ENCODE assay signal across 8 cellular contexts in the genomic region with DNA sequence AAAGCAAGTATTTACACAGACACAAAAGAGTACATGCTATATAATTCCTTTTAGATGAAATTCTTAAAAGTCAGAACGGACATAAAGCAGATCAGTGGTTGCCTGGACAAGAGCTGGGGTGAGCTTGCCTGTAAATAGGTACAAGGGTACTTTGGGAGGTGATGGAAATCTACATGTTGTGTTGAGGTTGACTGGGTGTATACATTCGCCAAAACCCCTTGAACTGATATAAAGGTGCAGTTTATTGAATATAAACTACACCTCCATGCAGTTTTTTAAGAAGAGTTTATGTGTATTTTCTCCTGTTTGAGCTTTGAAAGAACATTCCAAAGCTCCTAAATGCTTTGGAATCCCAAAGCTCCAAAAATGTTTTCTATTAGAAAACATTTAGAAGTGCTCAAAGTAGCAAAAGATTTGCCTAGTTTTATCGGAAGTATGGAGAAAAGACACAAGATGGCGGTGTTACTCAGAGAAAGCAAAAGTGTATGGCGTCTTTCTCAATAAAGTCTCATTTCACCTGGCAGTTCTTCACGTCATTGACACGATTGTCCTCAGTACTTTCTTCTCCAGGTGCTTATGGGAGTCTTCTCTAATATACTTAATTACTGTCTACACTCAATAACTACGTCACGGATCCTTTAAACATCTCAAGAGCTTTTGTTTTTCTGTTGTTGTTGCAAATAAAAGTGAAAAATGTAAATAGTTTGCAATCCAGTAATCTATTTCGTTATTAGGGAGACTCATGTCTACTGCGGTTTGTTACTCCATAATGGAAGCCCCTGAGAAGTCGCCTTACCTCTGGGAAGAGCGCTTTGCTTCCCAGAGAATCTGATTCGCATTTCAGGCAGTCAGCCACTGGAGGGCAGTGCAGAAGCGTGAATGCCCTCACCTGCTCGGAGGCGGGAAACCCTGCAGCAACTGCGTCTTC. TPM values are rescaled to one million over a fixed set of nuclear protein-coding genes. Genes with fewer than 3 reads are reported as not detected.
DNase-seq lines count a peak whose midpoint lies in the region; ATAC-seq and TF ChIP-seq lines count a peak whose summit lies in the region.

No MANE protein-coding gene starts in this region.

- H3K9me2 ChIP-seq in GM23248 (ENCODE audit: insufficient read depth), result no peaks in the 10 kb centered on the region

- in situ Hi-C loops in GM23248 (cut with MboI), result loop anchor here (10.0 to 25.0 kb wide), 2 partner anchors 641 to 1289 kb away; a partner anchor contains a TSS

- no peaks in the 10 kb centered on the region for H4K20me1 ChIP-seq in GM23248 (ENCODE audit: insufficient read depth)

- H3K79me2 ChIP-seq in GM23248 (ENCODE audit: insufficient read depth), result no peaks in the 10 kb centered on the region

- no peaks in the 10 kb centered on the region for H3K9me3 ChIP-seq in GM23248 (ENCODE audit: low read depth)
- H3K9me3 ChIP-seq in RWPE2 (ENCODE audit: severe bottlenecking), result no peaks in the 10 kb centered on the region
- H3K9me3 ChIP-seq in ovary, result no peaks in the 10 kb centered on the region
- H3K9me3 ChIP-seq in tibial artery, result no peaks in the 10 kb centered on the region

- H3F3A ChIP-seq in GM23248 (ENCODE audit: insufficient read depth), result 0 out of 2 replicates have a peak, but pooled peaks cover 3% of the 10 kb centered on the region

- no peak for TF ChIP-seq POLR2A in ovary (IDR thresholded peaks at IDR 0.05)

- peak; percentile 91 for ATAC-seq in RWPE2 (ENCODE audit: low read depth)

- no peaks in the 10 kb centered on the region for H3K27me3 ChIP-seq in GM23248 (replicated peaks; ENCODE audit: insufficient read depth)
- H3K27me3 ChIP-seq in RWPE2 (ENCODE audit: insufficient read depth, poor library complexity, severe bottlenecking), result no peaks in the 10 kb centered on the region
- no peaks in the 10 kb centered on the region for H3K27me3 ChIP-seq in ovary
- H3K27me3 ChIP-seq in tibial artery, result peaks cover 0 to 8% of the 10 kb centered on the region in 2 donors

- DNase-seq in DMS79 (lab: John Stamatoyannopoulos, UW), result peak; percentile 69
- DNase-seq in GM23248, result peak; percentile 90
- DNase-seq in LoVo (ENCODE audit: low spot score), result peak; percentile 92
- DNase-seq in RWPE2 (ENCODE audit: low spot score), result peak; percentile 85
- DNase-seq in activated naive CD4-positive, alpha-beta T cell treated with Interleukin-2 at 50 U/mL for 16 hours, result peak; percentile 71
- DNase-seq in germinal center (ENCODE audit: low spot score), result peak; percentile 44
- peak; percentile 82 to 88 (median 88) for DNase-seq in ovary
- DNase-seq in tibial artery, result peak; percentile 76 to 90

- H3K27ac ChIP-seq in GM23248, result no peak overlapping the region
- peak overlapping the region; percentile 59 for H3K27ac ChIP-seq in RWPE2 (ENCODE audit: poor library complexity, severe bottlenecking)
- H3K27ac ChIP-seq in ovary, result no peak overlapping the region
- no peak overlapping the region for H3K27ac ChIP-seq in tibial artery

- H3K9ac ChIP-seq in GM23248, result peak overlapping the region; percentile 79

- peak overlapping the region; percentile 93 for H3K4me3 ChIP-seq in GM23248
- H3K4me3 ChIP-seq in RWPE2 (ENCODE audit: severe bottlenecking), result peak overlapping the region; percentile 19
- H3K4me3 ChIP-seq in ovary, result peak overlapping the region; percentile 15
- H3K4me3 ChIP-seq in tibial artery, result peak overlapping the region; percentile 35 to 49

- intact Hi-C loops in ovary (cut with DNase I) (loop anchor here in 3 of 4 donors (2.0 to 10.0 kb wide), 4 partner anchors 479 to 641 kb away; no protein-coding TSS in a partner anchor), tibial artery (cut with DNase I; ENCODE audit: low total_unique reads) (no loop called here)

- H3K4me1 ChIP-seq in GM23248 (ENCODE audit: insufficient read depth) (peaks cover 7% of the 10 kb centered on the region; the same call in 1 of the 2 replicates), RWPE2 (ENCODE audit: insufficient read depth, poor library complexity, severe bottlenecking) (peaks cover 6% of the 10 kb centered on the region), ovary (ENCODE audit: insufficient read depth) (no peaks in the 10 kb centered on the region), tibial artery (no peaks in the 10 kb centered on the region)

- WGBS in GM23248 (ENCODE audit: low coverage in 1 of 2, low lambda C conversion rate in 2 of 2, missing lambda C conversion rate in 2 of 2), 2 experiments, result 10% methylated on average over 18 of the region's 18 CpGs
- WGBS in ovary, 3 donors, result 9 to 16% (median 10%) methylated on average over 18 of the region's 18 CpGs

- H3K36me3 ChIP-seq in GM23248 (ENCODE audit: low read depth) (no peaks in the 10 kb centered on the region), RWPE2 (ENCODE audit: low read depth) (no peaks in the 10 kb centered on the region), ovary (no peaks in the 10 kb centered on the region), tibial artery (no peaks in the 10 kb centered on the region)

- TF ChIP-seq EP300 in ovary (IDR thresholded peaks at IDR 0.05), result no peak

- TF ChIP-seq CTCF in RWPE2 (IDR thresholded peaks at IDR 0.05; ENCODE audit: poor library complexity, severe bottlenecking) (peak; percentile 97), ovary (IDR thresholded peaks at IDR 0.05) (peak; percentile 64 to 78 (median 70)), tibial artery (IDR thresholded peaks at IDR 0.05) (peak; percentile 79 to 88)

- peak overlapping the region; percentile 99 for H2AFZ ChIP-seq in GM23248

- peak overlapping the region; percentile 100 for H3K4me2 ChIP-seq in GM23248 (ENCODE audit: unreplicated experiment)

RNA-seq across cellular contexts. Expression of a gene that starts 14.7 kb away (rescaled TPM):
- total RNA-seq in GM23248 (2014; rRNA removed; shearing (Covaris generic)), result 551 and 1,194 TPM in 2 replicates
- polyA plus RNA-seq in GM23248 (2016; fragmentation: Nextera tagmentation; extraction: Ambion mirVana) (630 and 670 TPM in 2 replicates), ovary (100 to 1,000 TPM; 157 to 187 TPM)
- total RNA-seq in ovary, result 100 to 1,000 TPM in 3 of 7 donors, 10 to 100 TPM in 4; 66.7 to 165 (median 79.9) TPM

Comparison
In these comparisons a context has a peak if more than half of its experiments do, and no peak if none do; other contexts are left out.
1. H3K4me3 ChIP-seq: peak in every context shown above with its lines; median percentile 93 in GM23248; 42 in tibial artery; 19 in RWPE2; 15 in ovary.